Comparison of ENCODE assay signal across 22 cellular contexts in genomic region chr10:113924171-113924570, GRCh38.
"Had no signal": no experiment of that assay in that cellular context is flagged by ENCODE, and none has a peak within 500 bp of the region (broad histone marks: within the 10 kb centered on the region; RNA-seq: fewer than 3 reads in every experiment).

No MANE protein-coding gene starts in this region.

- ATAC-seq: foreskin keratinocyte, gastroesophageal sphincter, heart left ventricle, left lung, left ventricle myocardium superior, lower lobe of right lung had no signal

- H3K27me3 ChIP-seq: dorsolateral prefrontal cortex, esophagus muscularis mucosa, foreskin keratinocyte, gastroesophageal sphincter, heart left ventricle, hepatocyte, left lung had no signal

- H3K4me3 ChIP-seq: coronary artery, dorsolateral prefrontal cortex, esophagus muscularis mucosa, gastroesophageal sphincter, heart left ventricle, hepatocyte, left lung, lower lobe of right lung had no signal

- H3K27ac ChIP-seq: coronary artery, dorsolateral prefrontal cortex, esophagus muscularis mucosa, foreskin keratinocyte, gastroesophageal sphincter, heart left ventricle, hepatocyte, left lung, lower lobe of right lung had no signal

- FAIRE-seq: colon, endothelial cell of umbilical vein, frontal cortex, kidney had no signal

- H3K36me3 ChIP-seq: esophagus muscularis mucosa, gastroesophageal sphincter, heart left ventricle, left lung, lower lobe of right lung had no signal

- DNase-seq: dermis blood vessel endothelial cell; dorsolateral prefrontal cortex; effector CD4-positive, alpha-beta T cell; effector memory CD4-positive, alpha-beta T cell; foreskin keratinocyte; heart left ventricle; hypothalamus; immature natural killer cell; islet precursor cell; kidney; kidney glomerular epithelial cell; left lung; left ventricle myocardium superior; lower lobe of right lung; mesenchymal stem cell had no signal
